Comparison of ENCODE assay signal across 12 cellular contexts in genomic region chr15:77004189-77004588, GRCh38. TPM values are rescaled to one million over a fixed set of nuclear protein-coding genes. Genes with fewer than 3 reads are reported as not detected.
DNase-seq lines count a peak whose midpoint lies in the region; ATAC-seq and TF ChIP-seq lines count a peak whose summit lies in the region.
"Had no signal": no experiment of that assay in that cellular context is flagged by ENCODE, and none has a peak within 500 bp of the region (broad histone marks: within the 10 kb centered on the region; RNA-seq: fewer than 3 reads in every experiment).

No MANE protein-coding gene starts in this region.

- WGBS in prostate gland: 87% methylated on average over 4 of the region's 4 CpGs

- H3K27ac ChIP-seq in HL-60 (replicated peaks) (peak overlapping the region; percentile 83), prostate gland (no peak overlapping the region)

- no peaks in the 10 kb centered on the region for H3K36me3 Mint-ChIP-seq in nephron progenitor cell (ENCODE audit: low read depth)

- no peak for TF ChIP-seq POLR2A in prostate gland (IDR thresholded peaks at IDR 0.05)

- no peaks in the 10 kb centered on the region for H3K36me3 ChIP-seq in prostate gland

- no peak overlapping the region for H3K27ac Mint-ChIP-seq in nephron progenitor cell

- no peaks in the 10 kb centered on the region for H3K4me1 ChIP-seq in prostate gland (replicated peaks)

- no peak overlapping the region for H3K4me3 ChIP-seq in HL-60 (replicated peaks; ENCODE audit: insufficient read depth, low read length)
- H3K4me3 ChIP-seq in prostate gland: no peak overlapping the region

- ATAC-seq in Right ventricle myocardium superior (ENCODE audit: poor library complexity): peak; percentile 84
- peak; percentile 86 for ATAC-seq in sciatic nerve
- ATAC-seq in GM19351 (IDR thresholded peaks at IDR 0.05; ENCODE audit: unreplicated experiment): no peak

- TF ChIP-seq CTCF in HL-60 (IDR thresholded peaks at IDR 0.05; ENCODE audit: insufficient read depth, low read length): no peak
- no peak for TF ChIP-seq CTCF in nephron progenitor cell (IDR thresholded peaks at IDR 0.05)
- no peak for TF ChIP-seq CTCF in prostate gland (IDR thresholded peaks at IDR 0.05)

- peak; percentile 96 to 99 for DNase-seq in HL-60 (ENCODE audit: low read depth in 1 of 2, low spot score in 1 of 2)
- peak; percentile 26 for DNase-seq in SIG-M5 (lab: John Stamatoyannopoulos, UW)
- peak; percentile 83 for DNase-seq in Right ventricle myocardium superior
- peak; percentile 78 for DNase-seq in sciatic nerve (ENCODE audit: low spot score)
- no peak for DNase-seq in nephron progenitor cell
- DNase-seq in prostate gland (ENCODE audit: low spot score): no peak
- DNase-seq in effector CD8-positive, alpha-beta T cell (lab: John Stamatoyannopoulos, UW): no peak
- DNase-seq: activated CD4-positive, alpha-beta T cell treated with anti-CD3 and anti-CD28 coated beads for 1 hour; stimulated activated CD4-positive, alpha-beta T cell treated with anti-CD3 and anti-CD28 coated beads, Interleukin-1b, Interleukin-23, amount 100 ng/mL, for 48 hours had no signal

- H3K4me3 Mint-ChIP-seq in nephron progenitor cell: no peak overlapping the region

- peaks cover 6% of the 10 kb centered on the region for H3K27me3 Mint-ChIP-seq in nephron progenitor cell (ENCODE audit: low read depth, poor library complexity)

- peaks cover 4% of the 10 kb centered on the region for H3K9me3 Mint-ChIP-seq in nephron progenitor cell

- peaks cover 5% of the 10 kb centered on the region for H3K4me1 Mint-ChIP-seq in nephron progenitor cell

- intact Hi-C loops in Right ventricle myocardium superior (cut with DNase I) (no loop called here), sciatic nerve (cut with DNase I) (no loop called here), prostate gland (cut with DNase I) (no loop called here)

- no peaks in the 10 kb centered on the region for H3K9me3 ChIP-seq in prostate gland

- H3K27me3 ChIP-seq in HL-60 (ENCODE audit: insufficient read depth, poor library complexity, severe bottlenecking): no peaks in the 10 kb centered on the region
- no peaks in the 10 kb centered on the region for H3K27me3 ChIP-seq in prostate gland (replicated peaks; ENCODE audit: insufficient read depth)

RNA-seq across cellular contexts. Expression of gene PSTPIP1, which starts 9.3 kb away (rescaled TPM):
- total RNA-seq in Right ventricle myocardium superior: 5.0 TPM
- 17.7 TPM for total RNA-seq in sciatic nerve
- 1 to 10 TPM; 2.1 to 7.0 TPM for total RNA-seq in prostate gland
- total RNA-seq: M059J, temporal lobe had no signal

Comparison
In these comparisons a context has a peak if more than half of its experiments do, and no peak if none do; other contexts are left out.
1. DNase-seq: peak in HL-60 (2 of 2), SIG-M5 (single experiment), Right ventricle myocardium superior (single experiment) and sciatic nerve (single experiment); none in nephron progenitor cell (single experiment), prostate gland (single experiment) and effector CD8-positive, alpha-beta T cell (single experiment).